9 cellular contexts compared by ENCODE assay signal in the genomic region with DNA sequence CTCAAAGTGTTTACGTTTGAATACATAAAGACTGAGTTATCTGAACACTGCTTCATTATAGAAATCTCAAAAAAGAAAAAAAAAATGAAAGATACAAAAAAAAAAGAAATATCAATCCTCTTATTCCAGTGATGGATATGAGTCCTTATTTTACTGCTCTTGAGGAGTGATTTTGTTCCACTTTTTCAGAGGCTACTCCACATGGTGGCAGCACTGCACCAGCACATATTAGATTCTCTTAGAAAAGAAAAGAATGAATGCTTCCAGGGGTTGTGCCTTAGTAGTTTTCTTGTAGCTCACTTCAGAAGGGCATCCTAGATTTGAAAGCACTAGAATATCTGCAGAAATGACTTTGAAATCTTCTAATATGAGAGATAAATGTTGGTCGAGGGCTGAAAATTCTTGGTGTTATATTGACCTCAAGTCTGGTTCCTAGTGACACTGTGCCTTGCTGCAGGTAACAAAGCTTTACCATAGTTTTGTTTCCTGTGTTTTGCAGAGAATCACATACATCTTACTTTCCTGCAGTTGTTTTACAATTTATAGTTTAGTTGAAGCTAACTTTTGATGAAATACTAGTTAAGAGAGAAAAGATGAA. TPM values are rescaled to one million over a fixed set of nuclear protein-coding genes. Genes with fewer than 3 reads are reported as not detected.
A peak's percentile ranks its signal among the peaks of the same experiment; 100 is the strongest.
DNase-seq lines count a peak whose midpoint lies in the region; ATAC-seq, FAIRE-seq and TF ChIP-seq lines count a peak whose summit lies in the region.
"Had no signal": no experiment of that assay in that cellular context is flagged by ENCODE, and none has a peak within 500 bp of the region (broad histone marks: within the 10 kb centered on the region; RNA-seq: fewer than 3 reads in every experiment).

No MANE protein-coding gene starts in this region.

- no peak overlapping the region for H2AK5ac ChIP-seq in H9 (ENCODE audit: insufficient read length, low read length)

- dilution Hi-C loops in keratinocyte (cut with MboI; ENCODE audit: extremely low pct_ligation_motif_present, low sequenced_read_pairs): no loop called here

- RAD21 ChIA-PET in GM12878 (lab: Charles Lee; ENCODE audit: unreplicated experiment): interaction anchor here (0.7 to 5.8 kb wide), 6 partner anchors 53 to 196 kb away, joined by 3 to 55 read pairs (median 4); a partner anchor contains a TSS

- no peak overlapping the region for H2BK20ac ChIP-seq in H9 (ENCODE audit: low read depth, low read length, poor library complexity, severe bottlenecking)

- FAIRE-seq in GM12878 (lab: Jason Lieb, UNC) (no peak), keratinocyte (lab: Jason Lieb, UNC) (no peak)

- in situ Hi-C loops in GM12878 (cut with MboI): no loop called here

- H3K56ac ChIP-seq in H9 (ENCODE audit: insufficient read length, low read depth, low read length): no peak overlapping the region

- no peak for TF ChIP-seq EP300 in GM12878 (IDR thresholded peaks at IDR 0.05; ENCODE audit: borderline replicate concordance in 1 of 2, control insufficient read depth in 1 of 2, low read depth in 2 of 2, low read length in 2 of 2)

- no CpG with 5 or more reads among the region's 2 CpGs for WGBS in H9 (ENCODE audit: extremely low coverage, insufficient read length, low lambda C conversion rate)
- WGBS in GM12878 (ENCODE audit: insufficient coverage, insufficient replicate concordance, low lambda C conversion rate, missing lambda C conversion rate): 43% methylated on average over 2 of the region's 2 CpGs

- no peak overlapping the region for H2BK120ac ChIP-seq in H9 (ENCODE audit: low read depth, low read length, poor library complexity, severe bottlenecking)

- TF ChIP-seq CTCF in CD8-positive, alpha-beta T cell (IDR thresholded peaks at IDR 0.05): peak; percentile 55
- TF ChIP-seq CTCF in H9 (conservative IDR thresholded peaks at IDR 0.05): peak; percentile 77
- peak; percentile 70 for TF ChIP-seq CTCF in PC-3 (conservative IDR thresholded peaks at IDR 0.05; ENCODE audit: low read depth, low read length)
- peak; percentile 58 to 69 (median 59); a peak in 5 of 6 replicates for TF ChIP-seq CTCF in GM12878 (IDR thresholded peaks at IDR 0.05 in 2 of 3, conservative IDR thresholded peaks at IDR 0.05 in 1 of 3; ENCODE audit: control insufficient read depth in 2 of 3, extremely low read depth in 1 of 3, insufficient read depth in 1 of 3, low read depth in 3 of 3, low read length in 3 of 3)
- TF ChIP-seq CTCF in keratinocyte (optimal IDR thresholded peaks at IDR 0.05 in 1 of 3, IDR thresholded peaks at IDR 0.05 in 1 of 3, conservative IDR thresholded peaks at IDR 0.05 in 1 of 3; ENCODE audit: extremely low read depth in 1 of 3, insufficient read depth in 2 of 3, low read length in 3 of 3): peak; percentile 36 to 51 (median 50)

- H3K9me2 ChIP-seq in PC-3 (replicated peaks; ENCODE audit: low read length): no peaks in the 10 kb centered on the region

- H3K9ac ChIP-seq in H9 (ENCODE audit: extremely low read depth, insufficient read length, low read length) (no peak overlapping the region), PC-3 (ENCODE audit: low read length) (no peak overlapping the region), GM12878 (ENCODE audit: control insufficient read depth, insufficient read depth, low read length) (no peak overlapping the region), keratinocyte (ENCODE audit: control insufficient read depth, extremely low read depth, insufficient read depth, low read length) (no peak overlapping the region)

- H3T11ph ChIP-seq in H9 (ENCODE audit: low read length): no peak overlapping the region

- H3K23me2 ChIP-seq in H9 (ENCODE audit: insufficient read length, low read depth, low read length, poor library complexity, severe bottlenecking): no peaks in the 10 kb centered on the region

- no peak overlapping the region for H2BK12ac ChIP-seq in H9 (ENCODE audit: insufficient read length, low read depth, low read length)

- peaks cover 59% of the 10 kb centered on the region for H3K36me3 Mint-ChIP-seq in CD8-positive, alpha-beta T cell
- peaks cover 4 to 34% (median 23%) of the 10 kb centered on the region in 3 experiments; a peak in 6 of 7 replicates for H3K36me3 Mint-ChIP-seq in H9 (ENCODE audit: insufficient read depth in 1 of 3, low read depth in 3 of 3)
- H3K36me3 Mint-ChIP-seq in stimulated activated effector memory CD8-positive, alpha-beta T cell treated with anti-CD3 and anti-CD28 coated beads, Interleukin-12 subunit alpha, Interleukin-12 subunit beta, amount 100 ng/mL, for 72 hours: peaks cover 95% of the 10 kb centered on the region

- peak; percentile 59 for TF ChIP-seq RAD21 in GM12878 (IDR thresholded peaks at IDR 0.05; ENCODE audit: insufficient read depth, low read depth, low read length)

- CTCF ChIA-PET in CD8-positive, alpha-beta T cell (lab: Charles Lee): interaction anchor here (0.6 to 5.8 kb wide), 33 partner anchors 10 to 1046 kb away, joined by 3 to 69 read pairs (median 3); a partner anchor contains a TSS
- CTCF ChIA-PET in PC-3 (lab: Charles Lee) (interaction anchor here (0.6 to 1.3 kb wide), 2 partner anchors 98 to 135 kb away, joined by 4 to 14 read pairs; no protein-coding TSS in a partner anchor), GM12878 (lab: Yijun Ruan, JAX) (interaction anchor here (0.6 to 5.5 kb wide), 47 partner anchors 10 to 442 kb away, joined by 3 to 116 read pairs (median 5); a partner anchor contains a TSS)

- H2AFZ ChIP-seq in H9 (ENCODE audit: low read length) (no peak overlapping the region), PC-3 (ENCODE audit: low read length) (no peak overlapping the region), GM12878 (ENCODE audit: control insufficient read depth, low read depth, low read length) (no peak overlapping the region), keratinocyte (ENCODE audit: control insufficient read depth, low read length) (no peak overlapping the region)

- H3K27me3 ChIP-seq in CD8-positive, alpha-beta T cell (ENCODE audit: insufficient read depth, low read length): no peaks in the 10 kb centered on the region
- H3K27me3 ChIP-seq in H9 (ENCODE audit: insufficient read depth, low read length): no peaks in the 10 kb centered on the region
- no peaks in the 10 kb centered on the region for H3K27me3 ChIP-seq in PC-3 (ENCODE audit: low read length)
- H3K27me3 ChIP-seq in GM12878 (replicated peaks in 1 of 2; ENCODE audit: control insufficient read depth in 2 of 2, insufficient read depth in 2 of 2, low read length in 1 of 2): no peaks in the 10 kb centered on the region
- H3K27me3 ChIP-seq in keratinocyte (ENCODE audit: control insufficient read depth, extremely low read depth, insufficient read depth, low read length): no peaks in the 10 kb centered on the region

- peak; percentile 38 for ATAC-seq in CD8-positive, alpha-beta T cell
- peak; percentile 46; the same call in 1 of the 2 replicates for ATAC-seq in PC-3
- ATAC-seq in GM12878: peak; percentile 52
- ATAC-seq in stimulated activated effector memory CD8-positive, alpha-beta T cell treated with anti-CD3 and anti-CD28 coated beads, Interleukin-12 subunit alpha, Interleukin-12 subunit beta, amount 100 ng/mL, for 72 hours: no peak
- no peak for ATAC-seq in HG02970 (IDR thresholded peaks at IDR 0.05; ENCODE audit: low FRiP score, unreplicated experiment)

- no peak overlapping the region for H3K4me2 ChIP-seq in H9 (ENCODE audit: insufficient read depth, insufficient read length, low read length)
- no peak overlapping the region for H3K4me2 ChIP-seq in PC-3 (ENCODE audit: low read length)
- H3K4me2 ChIP-seq in GM12878 (ENCODE audit: control insufficient read depth, insufficient read depth): no peak overlapping the region
- no peak overlapping the region for H3K4me2 ChIP-seq in keratinocyte (ENCODE audit: control insufficient read depth, extremely low read depth, insufficient read depth, low read depth, low read length)

- H4K91ac ChIP-seq in H9 (ENCODE audit: insufficient read length, low read depth, low read length): no peak overlapping the region

- H3K4ac ChIP-seq in H9 (ENCODE audit: low read depth, low read length): no peak overlapping the region

- H3K79me1 ChIP-seq in H9 (ENCODE audit: insufficient read depth, low read depth, low read length, poor library complexity, severe bottlenecking): no peaks in the 10 kb centered on the region

- no peaks in the 10 kb centered on the region for H4K20me1 ChIP-seq in H9 (ENCODE audit: control insufficient read depth, insufficient read depth, insufficient read length)
- peaks cover 8% of the 10 kb centered on the region; the same call in 1 of the 2 replicates for H4K20me1 ChIP-seq in PC-3 (ENCODE audit: low read length)
- H4K20me1 ChIP-seq in GM12878 (ENCODE audit: control insufficient read depth, insufficient read depth): no peaks in the 10 kb centered on the region
- peaks cover 3% of the 10 kb centered on the region for H4K20me1 ChIP-seq in keratinocyte (ENCODE audit: control insufficient read depth, extremely low read depth, insufficient read depth, low read length)

- H3K9me3 Mint-ChIP-seq in CD8-positive, alpha-beta T cell: no peaks in the 10 kb centered on the region
- no peaks in the 10 kb centered on the region for H3K9me3 Mint-ChIP-seq in H9
- no peaks in the 10 kb centered on the region for H3K9me3 Mint-ChIP-seq in stimulated activated effector memory CD8-positive, alpha-beta T cell treated with anti-CD3 and anti-CD28 coated beads, Interleukin-12 subunit alpha, Interleukin-12 subunit beta, amount 100 ng/mL, for 72 hours
- H3K9me3 Mint-ChIP-seq: memory B cell had no signal

- no peaks in the 10 kb centered on the region for H3K9me1 ChIP-seq in keratinocyte (ENCODE audit: control insufficient read depth, extremely low read depth, insufficient read depth, low read length)

- H3K14ac ChIP-seq in H9 (ENCODE audit: insufficient read depth, low read length): no peak overlapping the region

- H4K5ac ChIP-seq in H9 (ENCODE audit: insufficient read length, low read depth, low read length): no peak overlapping the region

- intact Hi-C loops in CD8-positive, alpha-beta T cell (cut with DNase I, micrococcal nuclease): loop anchor here in 1 of 2 experiments (1.0 to 5.0 kb wide), 2 partner anchors 134 to 194 kb away; a partner anchor contains a TSS
- intact Hi-C loops in PC-3 (cut with micrococcal nuclease): loop anchor here (1.0 kb wide), 1 partner anchor 134 kb away; no protein-coding TSS in a partner anchor
- intact Hi-C loops in GM12878 (cut with micrococcal nuclease; ENCODE audit: unreplicated experiment): loop anchor here (1.0 kb wide), 1 partner anchor 134 kb away; no protein-coding TSS in a partner anchor

- no peak overlapping the region for H4K8ac ChIP-seq in H9 (replicated peaks; ENCODE audit: insufficient read length, low read depth, low read length)

- no peaks in the 10 kb centered on the region for H3K27me3 Mint-ChIP-seq in CD8-positive, alpha-beta T cell (ENCODE audit: low read depth)
- no peaks in the 10 kb centered on the region for H3K27me3 Mint-ChIP-seq in H9 (ENCODE audit: low read depth)
- H3K27me3 Mint-ChIP-seq: memory B cell had no signal

- H3K79me2 ChIP-seq in H9 (ENCODE audit: insufficient read depth, low read length) (no peaks in the 10 kb centered on the region), PC-3 (ENCODE audit: low read length) (peaks cover 8% of the 10 kb centered on the region; the same call in 1 of the 2 replicates), GM12878 (ENCODE audit: control insufficient read depth, insufficient read depth, low read length) (no peaks in the 10 kb centered on the region), keratinocyte (ENCODE audit: control insufficient read depth, insufficient read depth, low read length) (peaks cover 20% of the 10 kb centered on the region)

- H3K27ac Mint-ChIP-seq in CD8-positive, alpha-beta T cell: no peak overlapping the region
- H3K27ac Mint-ChIP-seq in H9: no peak overlapping the region
- H3K27ac Mint-ChIP-seq in stimulated activated effector memory CD8-positive, alpha-beta T cell treated with anti-CD3 and anti-CD28 coated beads, Interleukin-12 subunit alpha, Interleukin-12 subunit beta, amount 100 ng/mL, for 72 hours: no peak overlapping the region
- H3K27ac Mint-ChIP-seq: memory B cell had no signal

- H3K23ac ChIP-seq in H9 (ENCODE audit: insufficient read length, low read depth, low read length): no peak overlapping the region

- DNase-seq in CD8-positive, alpha-beta T cell: peak in 3 of 7 experiments; percentile 28 to 34 (median 34)
- DNase-seq in H9: no peak
- DNase-seq in PC-3: peak; percentile 48
- no peak for DNase-seq in GM12878 (ENCODE audit: low read depth, low spot score)
- no peak for DNase-seq in keratinocyte (ENCODE audit: low read depth, low spot score)
- peak; percentile 37 for DNase-seq in stromal cell of bone marrow (ENCODE audit: low read depth)
- DNase-seq in stimulated activated effector memory CD8-positive, alpha-beta T cell treated with anti-CD3 and anti-CD28 coated beads, Interleukin-12 subunit alpha, Interleukin-12 subunit beta, amount 100 ng/mL, for 72 hours (ENCODE audit: low spot score in 2 of 2): no peak

- no peak overlapping the region for H3K18ac ChIP-seq in H9 (ENCODE audit: insufficient read length, low read depth, low read length)

- peaks cover 17% of the 10 kb centered on the region for H3K36me3 ChIP-seq in CD8-positive, alpha-beta T cell (ENCODE audit: insufficient read depth, low read length)
- H3K36me3 ChIP-seq in PC-3 (ENCODE audit: low read depth, low read length) (peaks cover 26% of the 10 kb centered on the region), GM12878 (ENCODE audit: control insufficient read depth in 2 of 2, insufficient read depth in 2 of 2, low read length in 1 of 2) (peaks cover 0 to 8% of the 10 kb centered on the region in 2 experiments; a peak in 2 of 4 replicates), keratinocyte (ENCODE audit: control insufficient read depth in 2 of 2, extremely low read depth in 1 of 2, insufficient read depth in 2 of 2, low read length in 2 of 2) (peaks cover 15 to 35% of the 10 kb centered on the region in 2 experiments)

- H2BK5ac ChIP-seq in H9 (ENCODE audit: insufficient read length, low read length): no peak overlapping the region

- H3K4me1 Mint-ChIP-seq in CD8-positive, alpha-beta T cell (ENCODE audit: low read depth): peaks cover 5% of the 10 kb centered on the region
- H3K4me1 Mint-ChIP-seq in H9: no peaks in the 10 kb centered on the region
- no peaks in the 10 kb centered on the region for H3K4me1 Mint-ChIP-seq in stimulated activated effector memory CD8-positive, alpha-beta T cell treated with anti-CD3 and anti-CD28 coated beads, Interleukin-12 subunit alpha, Interleukin-12 subunit beta, amount 100 ng/mL, for 72 hours

- TF ChIP-seq POLR2A in GM12878 (IDR thresholded peaks at IDR 0.05; ENCODE audit: low read depth, low read length): no peak

- POLR2A ChIA-PET in CD8-positive, alpha-beta T cell (lab: Charles Lee): interaction anchor here (0.7 kb wide), 1 partner anchor 400 kb away, joined by 4 read pairs; no protein-coding TSS in a partner anchor
- POLR2A ChIA-PET in PC-3 (lab: Charles Lee; ENCODE audit: unreplicated experiment) (interaction anchor here (0.6 kb wide), 1 partner anchor 38 kb away, joined by 6 read pairs; no protein-coding TSS in a partner anchor), GM12878 (lab: Charles Lee) (interaction anchor here (0.6 kb wide), 1 partner anchor 72 kb away, joined by 3 read pairs; no protein-coding TSS in a partner anchor)

- H2BK15ac ChIP-seq in H9 (ENCODE audit: low read depth, low read length): no peak overlapping the region

- H3K4me3 Mint-ChIP-seq in CD8-positive, alpha-beta T cell: no peak overlapping the region
- H3K4me3 Mint-ChIP-seq in H9: no peak overlapping the region
- H3K4me3 Mint-ChIP-seq in stimulated activated effector memory CD8-positive, alpha-beta T cell treated with anti-CD3 and anti-CD28 coated beads, Interleukin-12 subunit alpha, Interleukin-12 subunit beta, amount 100 ng/mL, for 72 hours: no peak overlapping the region
- H3K4me3 Mint-ChIP-seq: memory B cell had no signal

- no peak overlapping the region for H3K4me3 ChIP-seq in CD8-positive, alpha-beta T cell (ENCODE audit: low read depth, low read length)
- H3K4me3 ChIP-seq in PC-3 (ENCODE audit: low read length) (no peak overlapping the region), GM12878 (no peak overlapping the region), keratinocyte (ENCODE audit: control insufficient read depth in 2 of 3, extremely low read depth in 1 of 3, insufficient read depth in 2 of 3, low read depth in 1 of 3, low read length in 3 of 3) (no peak overlapping the region)

- SMC1A ChIA-PET in GM12878 (lab: Charles Lee; ENCODE audit: uncharacterized antibody, unreplicated experiment): interaction anchor here (0.8 to 3.9 kb wide), 24 partner anchors 9 to 469 kb away, joined by 3 to 33 read pairs (median 4); a partner anchor contains a TSS

- BruUV-seq in PC-3 (replicated peaks; lab: Mats Ljungman, UMichigan) (no TSS peak), GM12878 (replicated peaks; lab: Mats Ljungman, UMichigan) (no TSS peak)

- no peaks in the 10 kb centered on the region for H3K4me1 ChIP-seq in CD8-positive, alpha-beta T cell (ENCODE audit: insufficient read depth, low read length)
- H3K4me1 ChIP-seq in H9 (ENCODE audit: insufficient read depth, low read length): no peaks in the 10 kb centered on the region
- H3K4me1 ChIP-seq in PC-3 (ENCODE audit: insufficient read depth, low read length): no peaks in the 10 kb centered on the region
- H3K4me1 ChIP-seq in GM12878 (ENCODE audit: control insufficient read depth, insufficient read depth, low read length): peaks cover 2% of the 10 kb centered on the region; the same call in 1 of the 2 replicates
- H3K4me1 ChIP-seq in keratinocyte (ENCODE audit: control insufficient read depth, extremely low read depth, insufficient read depth, low read length): no peaks in the 10 kb centered on the region

- no peaks in the 10 kb centered on the region for H3K9me3 ChIP-seq in CD8-positive, alpha-beta T cell (ENCODE audit: low read length)
- H3K9me3 ChIP-seq in H9 (ENCODE audit: control insufficient read depth, low read depth, low read length) (no peaks in the 10 kb centered on the region), PC-3 (ENCODE audit: low read length) (no peaks in the 10 kb centered on the region), GM12878 (replicated peaks; ENCODE audit: control insufficient read depth, insufficient read depth, low read length) (no peaks in the 10 kb centered on the region), keratinocyte (ENCODE audit: control insufficient read depth, low read depth, low read length) (no peaks in the 10 kb centered on the region)

- H3K27ac ChIP-seq in CD8-positive, alpha-beta T cell (ENCODE audit: low read depth, low read length): no peak overlapping the region
- H3K27ac ChIP-seq in H9 (ENCODE audit: insufficient read length, low read depth, low read length) (no peak overlapping the region), PC-3 (ENCODE audit: low read length) (no peak overlapping the region), GM12878 (ENCODE audit: control insufficient read depth, insufficient read depth) (no peak overlapping the region), keratinocyte (ENCODE audit: control insufficient read depth, insufficient read depth, low read length) (no peak overlapping the region)

- H3F3A ChIP-seq in PC-3 (ENCODE audit: low read length, unreplicated experiment): no peaks in the 10 kb centered on the region

RNA-seq across cellular contexts. Expression of a gene that starts 25.9 kb away (rescaled TPM):
- 10 to 100 TPM; 58.7 to 65.7 TPM for total RNA-seq in CD8-positive, alpha-beta T cell
- total RNA-seq in H9 (2021) (208 and 217 TPM in 2 replicates), PC-3 (2014; rRNA removed) (70.2 and 84.9 TPM in 2 replicates), GM12878 (2014; rRNA removed) (53.1 and 55.7 TPM in 2 replicates), GM12878 (2014; rRNA removed; fragmentation: Illumina TruSeq; extraction: Trizol) (44.5 and 45.0 TPM in 2 replicates), GM12878 (2021) (112 and 115 TPM in 2 replicates)
- 67.6 and 74.3 TPM in 2 replicates for total RNA-seq in GM12878 (2013; cell fraction: nucleolus; rRNA removed)
- polyA plus RNA-seq in GM12878 (2011; ENCODE audit: low read depth): 44.6 TPM
- polyA plus RNA-seq in GM12878 (2011; rRNA removed) (97.9 and 103 TPM in 2 replicates), GM12878 (2014; fragmentation: Illumina TruSeq; extraction: Trizol) (83.0 and 98.2 TPM in 2 replicates), GM12878 (2014; fragmentation: Nextera tagmentation; extraction: Ambion mirVana) (10 to 100 TPM; 18.6 to 24.3 TPM), GM12878 (2014; rRNA removed) (46.4 and 53.0 TPM in 2 replicates), GM12878 (2016; fragmentation: Nextera tagmentation; extraction: Ambion mirVana) (10 to 100 TPM; 54.7 to 57.5 TPM), keratinocyte (151 to 209 TPM (median 189 TPM) in 3 replicates)
- 82.4 and 94.8 TPM in 2 replicates for polyA plus RNA-seq in GM12878 (2011; cell fraction: cytosol; rRNA removed)
- 57.4 and 67.2 TPM in 2 replicates for polyA plus RNA-seq in GM12878 (2011; cell fraction: nucleus; rRNA removed)
- polyA plus RNA-seq in GM12878 (2012): 45.5 and 55.5 TPM in 2 replicates
- polyA minus RNA-seq in GM12878 (2011; rRNA and poly(A)+ RNA removed): 146 and 165 TPM in 2 replicates
- 43.3 and 55.2 TPM in 2 replicates for polyA minus RNA-seq in GM12878 (2011; cell fraction: cytosol; rRNA and poly(A)+ RNA removed)
- polyA minus RNA-seq in GM12878 (2011; cell fraction: nucleus; rRNA and poly(A)+ RNA removed): 42.2 and 49.5 TPM in 2 replicates
- 75.5 TPM for polyA plus RNA-seq in keratinocyte (2011; ENCODE audit: low read depth)
- polyA plus RNA-seq in keratinocyte (2011; cell fraction: cytosol; rRNA removed): 159 and 240 TPM in 2 replicates
- 144 and 149 TPM in 2 replicates for polyA plus RNA-seq in keratinocyte (2011; cell fraction: nucleus; rRNA removed)
- 42.0 and 163 TPM in 2 replicates for polyA plus RNA-seq in keratinocyte (2012; ENCODE audit: low replicate concordance)
- polyA minus RNA-seq in keratinocyte: 179 to 376 TPM (median 320 TPM) in 3 replicates
- 215 TPM for polyA minus RNA-seq in keratinocyte (2011; cell fraction: cytosol; rRNA and poly(A)+ RNA removed)
- 98.2 and 178 TPM in 2 replicates for polyA minus RNA-seq in keratinocyte (2011; cell fraction: nucleus; rRNA and poly(A)+ RNA removed)

RNA-seq across cellular contexts. Expression of a gene that starts 34.7 kb away (rescaled TPM):
- total RNA-seq in CD8-positive, alpha-beta T cell: 1 to 10 TPM; 2.7 to 3.2 TPM
- total RNA-seq in H9 (2021) (5.4 and 5.8 TPM in 2 replicates), PC-3 (2014; rRNA removed) (2.4 and 3.9 TPM in 2 replicates), GM12878 (2014; rRNA removed) (4.5 and 6.8 TPM in 2 replicates), GM12878 (2014; rRNA removed; fragmentation: Illumina TruSeq; extraction: Trizol) (4.4 and 4.5 TPM in 2 replicates), GM12878 (2021) (4.7 and 4.9 TPM in 2 replicates)
- total RNA-seq in GM12878 (2013; cell fraction: nucleolus; rRNA removed): 8.1 and 9.1 TPM in 2 replicates
- polyA plus RNA-seq in GM12878 (2011; ENCODE audit: low read depth): 2.2 TPM
- polyA plus RNA-seq in GM12878 (2011; rRNA removed) (14.0 and 15.8 TPM in 2 replicates), GM12878 (2014; fragmentation: Illumina TruSeq; extraction: Trizol) (5.4 and 5.9 TPM in 2 replicates), GM12878 (2014; fragmentation: Nextera tagmentation; extraction: Ambion mirVana) (1 to 10 TPM; 2.9 TPM), GM12878 (2014; rRNA removed) (3.5 TPM in 2 replicates), GM12878 (2016; fragmentation: Nextera tagmentation; extraction: Ambion mirVana) (1 to 10 TPM; 5.0 TPM), keratinocyte (6.4 to 7.7 TPM (median 6.9 TPM) in 3 replicates)
- polyA plus RNA-seq in GM12878 (2011; cell fraction: cytosol; rRNA removed): 13.4 and 15.3 TPM in 2 replicates
- polyA plus RNA-seq in GM12878 (2011; cell fraction: nucleus; rRNA removed): 8.4 and 10.5 TPM in 2 replicates
- 3.3 and 4.5 TPM in 2 replicates for polyA plus RNA-seq in GM12878 (2012)
- polyA minus RNA-seq in GM12878 (2011; rRNA and poly(A)+ RNA removed): 16.8 and 18.8 TPM in 2 replicates
- 4.3 and 5.2 TPM in 2 replicates for polyA minus RNA-seq in GM12878 (2011; cell fraction: cytosol; rRNA and poly(A)+ RNA removed)
- polyA minus RNA-seq in GM12878 (2011; cell fraction: nucleus; rRNA and poly(A)+ RNA removed): 7.6 and 8.2 TPM in 2 replicates
- 4.7 TPM for polyA plus RNA-seq in keratinocyte (2011; ENCODE audit: low read depth)
- polyA plus RNA-seq in keratinocyte (2011; cell fraction: cytosol; rRNA removed): 3.0 and 5.2 TPM in 2 replicates
- 8.5 and 10.6 TPM in 2 replicates for polyA plus RNA-seq in keratinocyte (2011; cell fraction: nucleus; rRNA removed)
- polyA plus RNA-seq in keratinocyte (2012; ENCODE audit: low replicate concordance): 3.9 and 5.2 TPM in 2 replicates
- 4.3 to 7.0 TPM (median 5.8 TPM) in 3 replicates for polyA minus RNA-seq in keratinocyte
- polyA minus RNA-seq in keratinocyte (2011; cell fraction: cytosol; rRNA and poly(A)+ RNA removed): 4.0 TPM
- 3.6 and 5.2 TPM in 2 replicates for polyA minus RNA-seq in keratinocyte (2011; cell fraction: nucleus; rRNA and poly(A)+ RNA removed)

RNA-seq across cellular contexts. Expression of a gene that starts 52.4 kb away (rescaled TPM):
- total RNA-seq in CD8-positive, alpha-beta T cell: not detected
- not detected in 2 replicates for total RNA-seq in H9 (2021)
- total RNA-seq in PC-3 (2014; rRNA removed): not detected in 2 replicates
- total RNA-seq in GM12878 (2013; cell fraction: nucleolus; rRNA removed): not detected in 2 replicates
- total RNA-seq in GM12878 (2014; rRNA removed): 0.06 TPM in 1 of 2 replicates, not detected in the other
- not detected in 2 replicates for total RNA-seq in GM12878 (2014; rRNA removed; fragmentation: Illumina TruSeq; extraction: Trizol)
- total RNA-seq in GM12878 (2021): not detected in 2 replicates
- 0.50 TPM for polyA plus RNA-seq in GM12878 (2011; ENCODE audit: low read depth)
- not detected in 2 replicates for polyA plus RNA-seq in GM12878 (2011; rRNA removed)
- not detected in 2 replicates for polyA plus RNA-seq in GM12878 (2011; cell fraction: cytosol; rRNA removed)
- polyA plus RNA-seq in GM12878 (2011; cell fraction: nucleus; rRNA removed): not detected in 2 replicates
- 0.38 and 0.51 TPM in 2 replicates for polyA plus RNA-seq in GM12878 (2012)
- 0.05 TPM in 1 of 2 replicates, not detected in the other for polyA plus RNA-seq in GM12878 (2014; fragmentation: Illumina TruSeq; extraction: Trizol)
- polyA plus RNA-seq in GM12878 (2014; fragmentation: Nextera tagmentation; extraction: Ambion mirVana): under 1 TPM; 0.06 to 0.11 TPM
- polyA plus RNA-seq in GM12878 (2014; rRNA removed): not detected in 2 replicates
- not detected for polyA plus RNA-seq in GM12878 (2016; fragmentation: Nextera tagmentation; extraction: Ambion mirVana)
- polyA minus RNA-seq in GM12878 (2011; rRNA and poly(A)+ RNA removed): not detected in 2 replicates
- not detected in 2 replicates for polyA minus RNA-seq in GM12878 (2011; cell fraction: cytosol; rRNA and poly(A)+ RNA removed)
- not detected in 2 replicates for polyA minus RNA-seq in GM12878 (2011; cell fraction: nucleus; rRNA and poly(A)+ RNA removed)
- not detected in 3 replicates for polyA plus RNA-seq in keratinocyte
- polyA plus RNA-seq in keratinocyte (2011; ENCODE audit: low read depth): not detected
- not detected in 2 replicates for polyA plus RNA-seq in keratinocyte (2011; cell fraction: cytosol; rRNA removed)
- polyA plus RNA-seq in keratinocyte (2011; cell fraction: nucleus; rRNA removed): not detected in 2 replicates
- not detected in 2 replicates for polyA plus RNA-seq in keratinocyte (2012; ENCODE audit: low replicate concordance)
- polyA minus RNA-seq in keratinocyte: not detected in 3 replicates
- not detected for polyA minus RNA-seq in keratinocyte (2011; cell fraction: cytosol; rRNA and poly(A)+ RNA removed)
- not detected in 2 replicates for polyA minus RNA-seq in keratinocyte (2011; cell fraction: nucleus; rRNA and poly(A)+ RNA removed)

Comparison
In these comparisons a context has a peak if more than half of its experiments do, and no peak if none do; other contexts are left out.
1. ATAC-seq: peak in CD8-positive, alpha-beta T cell (single experiment), PC-3 (single experiment) and GM12878 (single experiment); none in stimulated activated effector memory CD8-positive, alpha-beta T cell treated with anti-CD3 and anti-CD28 coated beads, Interleukin-12 subunit alpha, Interleukin-12 subunit beta, amount 100 ng/mL, for 72 hours (single experiment) and HG02970 (single experiment).
2. DNase-seq: peak in PC-3 (single experiment) and stromal cell of bone marrow (single experiment); none in H9 (single experiment), GM12878 (single experiment), keratinocyte (single experiment) and stimulated activated effector memory CD8-positive, alpha-beta T cell treated with anti-CD3 and anti-CD28 coated beads, Interleukin-12 subunit alpha, Interleukin-12 subunit beta, amount 100 ng/mL, for 72 hours (0 of 2).
3. Peak in every context shown above with its lines, with median percentiles within 50 percentile points of each other: CTCF ChIP-seq.